Comparison of ENCODE assay signal across 8 cellular contexts in genomic region chr17:78186689-78187595, GRCh38. TPM values are rescaled to one million over a fixed set of nuclear protein-coding genes. Genes with fewer than 3 reads are reported as not detected.
A peak's percentile ranks its signal among the peaks of the same experiment; 100 is the strongest.
DNase-seq lines count a peak whose midpoint lies in the region; ATAC-seq and TF ChIP-seq lines count a peak whose summit lies in the region.

Gene AFMID, plus strand, starts transcription at chr17:78187362. Its CDS starts 9 bp downstream, at chr17:78187371.
A gene with protein sequence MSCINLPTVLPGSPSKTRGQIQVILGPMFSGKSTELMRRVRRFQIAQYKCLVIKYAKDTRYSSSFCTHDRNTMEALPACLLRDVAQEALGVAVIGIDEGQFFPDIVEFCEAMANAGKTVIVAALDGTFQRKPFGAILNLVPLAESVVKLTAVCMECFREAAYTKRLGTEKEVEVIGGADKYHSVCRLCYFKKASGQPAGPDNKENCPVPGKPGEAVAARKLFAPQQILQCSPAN (minus strand): TSS chr17:78187052. CDS start chr17:78186994, 58 bp downstream.

- TF ChIP-seq CTCF in GM23338 (conservative IDR thresholded peaks at IDR 0.05; ENCODE audit: low read depth in 2 of 2) (peak; percentile 71 to 91), RWPE2 (IDR thresholded peaks at IDR 0.05; ENCODE audit: poor library complexity, severe bottlenecking) (peak; percentile 84), fibroblast of the aortic adventitia (IDR thresholded peaks at IDR 0.05; ENCODE audit: insufficient read depth, low read length) (peak; percentile 77), nephron progenitor cell (IDR thresholded peaks at IDR 0.05) (peak; percentile 87)

- intact Hi-C loops in activated T-helper 2 cell treated with anti-CD3 and anti-CD28 coated beads, Interferon-gamma antibody, Interleukin-2, Interleukin-4, amounts not matched to agents 10 μg/mL and 5 μg/mL and 100 μg/mL, durations not matched to agents 14 hours and 24 hours and 36 hours (cut with micrococcal nuclease): loop anchor here (1.0 to 2.0 kb wide), 2 partner anchors 18 to 47 kb away; partner anchors contain the start of gene SYNGR2

- peaks cover 43% of the 10 kb centered on the region for H3K79me2 ChIP-seq in GM23338 (replicated peaks; ENCODE audit: insufficient read depth)

- peaks cover 3% of the 10 kb centered on the region; the same call in 1 of the 2 replicates for H3F3A ChIP-seq in GM23338 (replicated peaks; ENCODE audit: low read depth)

- H3K4me2 ChIP-seq in GM23338: peak within 1 kb of the TSS; percentile 95

- H4K20me1 ChIP-seq in GM23338 (replicated peaks; ENCODE audit: insufficient read depth): peaks cover 25% of the 10 kb centered on the region

- H3K27ac ChIP-seq in GM23338 (ENCODE audit: low read depth) (peak within 1 kb of the TSS; percentile 93), RWPE2 (ENCODE audit: poor library complexity, severe bottlenecking) (peak within 1 kb of the TSS; percentile 49)

- H3K36me3 Mint-ChIP-seq in GM23338 (ENCODE audit: low read depth) (peaks cover 50% of the 10 kb centered on the region), nephron progenitor cell (ENCODE audit: low read depth) (peaks cover 41% of the 10 kb centered on the region)
- peaks cover 28% of the 10 kb centered on the region for H3K36me3 Mint-ChIP-seq in activated T-helper 2 cell treated with anti-CD3 and anti-CD28 coated beads, Interferon-gamma antibody, Interleukin-2, Interleukin-4, amounts not matched to agents 10 μg/mL and 5 μg/mL and 100 μg/mL, durations not matched to agents 14 hours and 24 hours and 36 hours (ENCODE audit: low read depth)

- peak; percentile 100 for DNase-seq in ELF-1 (ENCODE audit: low read depth, low spot score)
- peak; percentile 98 for DNase-seq in GM23338 (ENCODE audit: low spot score)
- DNase-seq in LHCN-M2 (ENCODE audit: low read depth): peak; percentile 95
- DNase-seq in RWPE2 (ENCODE audit: low spot score): peak; percentile 96
- peak; percentile 89 for DNase-seq in activated T-helper 2 cell treated with anti-CD3 and anti-CD28 coated beads, Interferon-gamma antibody, Interleukin-2, Interleukin-4, amounts not matched to agents 10 μg/mL and 5 μg/mL and 100 μg/mL, durations not matched to agents 14 hours and 24 hours and 36 hours (ENCODE audit: low spot score)
- DNase-seq in fibroblast of the aortic adventitia (ENCODE audit: low read depth): peak; percentile 96
- DNase-seq in nephron progenitor cell: peak; percentile 99
- DNase-seq in stimulated activated naive CD8-positive, alpha-beta T cell treated with anti-CD3 and anti-CD28 coated beads, Interleukin-15, amount 100 ng/mL, for 72 hours: peak; percentile 94 to 97

- peak within 1 kb of the TSS; percentile 88 for H3K4me3 Mint-ChIP-seq in GM23338
- peak within 1 kb of the TSS; percentile 87 for H3K4me3 Mint-ChIP-seq in activated T-helper 2 cell treated with anti-CD3 and anti-CD28 coated beads, Interferon-gamma antibody, Interleukin-2, Interleukin-4, amounts not matched to agents 10 μg/mL and 5 μg/mL and 100 μg/mL, durations not matched to agents 14 hours and 24 hours and 36 hours (ENCODE audit: low read depth)
- peak within 1 kb of the TSS; percentile 90 for H3K4me3 Mint-ChIP-seq in nephron progenitor cell
- H3K4me3 Mint-ChIP-seq in stimulated activated naive CD8-positive, alpha-beta T cell treated with anti-CD3 and anti-CD28 coated beads, Interleukin-15, amount 100 ng/mL, for 72 hours: peak within 1 kb of the TSS; percentile 89 to 93

- H3K27me3 Mint-ChIP-seq in GM23338 (ENCODE audit: insufficient read depth, low read depth, poor library complexity) (peaks cover 7% of the 10 kb centered on the region), nephron progenitor cell (ENCODE audit: low read depth, poor library complexity) (peaks cover 3% of the 10 kb centered on the region)
- no peaks in the 10 kb centered on the region for H3K27me3 Mint-ChIP-seq in activated T-helper 2 cell treated with anti-CD3 and anti-CD28 coated beads, Interferon-gamma antibody, Interleukin-2, Interleukin-4, amounts not matched to agents 10 μg/mL and 5 μg/mL and 100 μg/mL, durations not matched to agents 14 hours and 24 hours and 36 hours (ENCODE audit: low read depth)
- H3K27me3 Mint-ChIP-seq in stimulated activated naive CD8-positive, alpha-beta T cell treated with anti-CD3 and anti-CD28 coated beads, Interleukin-15, amount 100 ng/mL, for 72 hours: no peaks in the 10 kb centered on the region

- peaks cover 9% of the 10 kb centered on the region; the same call in 1 of the 2 replicates for H3K4me1 ChIP-seq in GM23338 (ENCODE audit: insufficient read depth)
- peaks cover 19% of the 10 kb centered on the region for H3K4me1 ChIP-seq in RWPE2 (ENCODE audit: insufficient read depth, poor library complexity, severe bottlenecking)

- no peaks in the 10 kb centered on the region for H3K9me3 ChIP-seq in RWPE2 (ENCODE audit: severe bottlenecking)

- ATAC-seq in GM23338 (peak; percentile 90), RWPE2 (ENCODE audit: low read depth) (peak; percentile 90)
- peak; percentile 97 for ATAC-seq in stimulated activated naive CD8-positive, alpha-beta T cell treated with anti-CD3 and anti-CD28 coated beads, Interleukin-15, amount 100 ng/mL, for 72 hours

- no peaks in the 10 kb centered on the region for H3K27me3 ChIP-seq in GM23338 (ENCODE audit: insufficient read depth)
- H3K27me3 ChIP-seq in RWPE2 (ENCODE audit: insufficient read depth, poor library complexity, severe bottlenecking): no peaks in the 10 kb centered on the region

- H3K36me3 ChIP-seq in GM23338 (ENCODE audit: insufficient read depth): peaks cover 16% of the 10 kb centered on the region
- H3K36me3 ChIP-seq in RWPE2 (ENCODE audit: low read depth): peaks cover 59% of the 10 kb centered on the region

- H3K9me2 ChIP-seq in GM23338 (ENCODE audit: insufficient read depth): 0 out of 2 replicates have a peak, but pooled peaks cover 4% of the 10 kb centered on the region

- peaks cover 15% of the 10 kb centered on the region for H3K4me1 Mint-ChIP-seq in GM23338
- H3K4me1 Mint-ChIP-seq in activated T-helper 2 cell treated with anti-CD3 and anti-CD28 coated beads, Interferon-gamma antibody, Interleukin-2, Interleukin-4, amounts not matched to agents 10 μg/mL and 5 μg/mL and 100 μg/mL, durations not matched to agents 14 hours and 24 hours and 36 hours (ENCODE audit: low read depth): peaks cover 27% of the 10 kb centered on the region
- peaks cover 56% of the 10 kb centered on the region for H3K4me1 Mint-ChIP-seq in nephron progenitor cell
- peaks cover 58% of the 10 kb centered on the region for H3K4me1 Mint-ChIP-seq in stimulated activated naive CD8-positive, alpha-beta T cell treated with anti-CD3 and anti-CD28 coated beads, Interleukin-15, amount 100 ng/mL, for 72 hours

- no peak within 1 kb of the TSS for H2AFZ ChIP-seq in GM23338

- peak within 1 kb of the TSS; percentile 95 for H3K27ac Mint-ChIP-seq in GM23338
- H3K27ac Mint-ChIP-seq in activated T-helper 2 cell treated with anti-CD3 and anti-CD28 coated beads, Interferon-gamma antibody, Interleukin-2, Interleukin-4, amounts not matched to agents 10 μg/mL and 5 μg/mL and 100 μg/mL, durations not matched to agents 14 hours and 24 hours and 36 hours: peak within 1 kb of the TSS; percentile 77
- no peak within 1 kb of the TSS for H3K27ac Mint-ChIP-seq in nephron progenitor cell
- H3K27ac Mint-ChIP-seq in stimulated activated naive CD8-positive, alpha-beta T cell treated with anti-CD3 and anti-CD28 coated beads, Interleukin-15, amount 100 ng/mL, for 72 hours: peak within 1 kb of the TSS; percentile 80 to 91

- H3K9me3 Mint-ChIP-seq in GM23338 (no peaks in the 10 kb centered on the region; the same call in 2 of the 3 replicates), nephron progenitor cell (peaks cover 5% of the 10 kb centered on the region)
- H3K9me3 Mint-ChIP-seq in activated T-helper 2 cell treated with anti-CD3 and anti-CD28 coated beads, Interferon-gamma antibody, Interleukin-2, Interleukin-4, amounts not matched to agents 10 μg/mL and 5 μg/mL and 100 μg/mL, durations not matched to agents 14 hours and 24 hours and 36 hours: no peaks in the 10 kb centered on the region
- no peaks in the 10 kb centered on the region for H3K9me3 Mint-ChIP-seq in stimulated activated naive CD8-positive, alpha-beta T cell treated with anti-CD3 and anti-CD28 coated beads, Interleukin-15, amount 100 ng/mL, for 72 hours

- H3K4me3 ChIP-seq in GM23338: peak within 1 kb of the TSS; percentile 82
- H3K4me3 ChIP-seq in RWPE2 (ENCODE audit: severe bottlenecking): peak within 1 kb of the TSS; percentile 49
- H3K4me3 ChIP-seq in fibroblast of the aortic adventitia (ENCODE audit: low read depth, low read length): peak within 1 kb of the TSS; percentile 83

TF ChIP-seq in GM23338, 12 proteins besides CTCF, POLR2A, EP300 and RAD21 (continues in another document):
- TF ChIP-seq EZH2 (IDR thresholded peaks at IDR 0.05; ENCODE audit: low read depth, unreplicated experiment) (no peak), ETS1 (IDR thresholded peaks at IDR 0.05) (no peak)

RNA-seq across cellular contexts. Expression of gene AFMID, which starts in this region (rescaled TPM):
- 43.0 and 47.5 TPM in 2 replicates for total RNA-seq in GM23338 (2014; rRNA removed; shearing (Covaris generic))
- polyA plus RNA-seq in GM23338 (2016; fragmentation: Nextera tagmentation; extraction: Ambion mirVana): 36.8 and 38.0 TPM in 2 replicates
- total RNA-seq in LHCN-M2 (2014; rRNA removed): 25.6 and 34.7 TPM in 2 replicates
- 28.2 TPM for polyA plus RNA-seq in LHCN-M2 (2012)
- 27.8 TPM in 2 replicates for total RNA-seq in activated T-helper 2 cell treated with anti-CD3 and anti-CD28 coated beads, Interferon-gamma antibody, Interleukin-2, Interleukin-4, amounts not matched to agents 10 μg/mL and 5 μg/mL and 100 μg/mL, durations not matched to agents 14 hours and 24 hours and 36 hours
- 41.0 and 45.1 TPM in 2 replicates for total RNA-seq in fibroblast of the aortic adventitia (ENCODE audit: low replicate concordance)

RNA-seq across cellular contexts. Expression of the second gene that starts in this region (rescaled TPM):
- total RNA-seq in GM23338 (2014; rRNA removed; shearing (Covaris generic)): 83.7 and 84.4 TPM in 2 replicates
- 74.5 and 74.6 TPM in 2 replicates for polyA plus RNA-seq in GM23338 (2016; fragmentation: Nextera tagmentation; extraction: Ambion mirVana)
- total RNA-seq in LHCN-M2 (2014; rRNA removed): 179 and 198 TPM in 2 replicates
- polyA plus RNA-seq in LHCN-M2 (2012): 153 TPM
- 64.6 and 65.9 TPM in 2 replicates for total RNA-seq in activated T-helper 2 cell treated with anti-CD3 and anti-CD28 coated beads, Interferon-gamma antibody, Interleukin-2, Interleukin-4, amounts not matched to agents 10 μg/mL and 5 μg/mL and 100 μg/mL, durations not matched to agents 14 hours and 24 hours and 36 hours
- 4.3 and 75.9 TPM in 2 replicates for total RNA-seq in fibroblast of the aortic adventitia (ENCODE audit: low replicate concordance)

Comparison
In these comparisons a context has a peak if more than half of its experiments do, and no peak if none do; other contexts are left out.
1. Peak in every context shown above with its lines: DNase-seq, ATAC-seq, H3K4me3 ChIP-seq and H3K27ac ChIP-seq.